8 cellular contexts compared by ENCODE assay signal in genomic region chr10:92573798-92574544, GRCh38. TPM values are rescaled to one million over a fixed set of nuclear protein-coding genes. Genes with fewer than 3 reads are reported as not detected.
A peak's percentile ranks its signal among the peaks of the same experiment; 100 is the strongest.
DNase-seq lines count a peak whose midpoint lies in the region; ATAC-seq and TF ChIP-seq lines count a peak whose summit lies in the region.

IDE (minus strand) TSS chr10:92574093; CDS start chr10:92574019, 74 bp downstream.

- H3K27me3 ChIP-seq in right atrium auricular region, result no peaks in the 10 kb centered on the region
- H3K27me3 ChIP-seq in vagina, result no peaks in the 10 kb centered on the region

- intact Hi-C loops in vagina (cut with DNase I), result loop anchor here (5.0 kb wide), 1 partner anchor 57 kb away; no protein-coding TSS in a partner anchor

- peak; percentile 86 for TF ChIP-seq CTCF in GM12873 (IDR thresholded peaks at IDR 0.05; ENCODE audit: insufficient read depth, low read depth, low read length, missing control alignments)
- TF ChIP-seq CTCF in right atrium auricular region (IDR thresholded peaks at IDR 0.05), result peak; percentile 61 to 89
- peak in 2 of 3 experiments; percentile 67 to 70 for TF ChIP-seq CTCF in vagina (IDR thresholded peaks at IDR 0.05)

- H3K4me3 Mint-ChIP-seq in T-helper 17 cell, result peak within 1 kb of the TSS; percentile 84

- H3K4me3 ChIP-seq in right atrium auricular region (peak within 1 kb of the TSS; percentile 83 to 95), vagina (peak within 1 kb of the TSS; percentile 81 to 87)

- H3K27ac ChIP-seq in angular gyrus (ENCODE audit: low read depth, low read length), result peak within 1 kb of the TSS; percentile 90
- H3K27ac ChIP-seq in right atrium auricular region, result peak within 1 kb of the TSS; percentile 91 to 93
- peak within 1 kb of the TSS; percentile 94 for H3K27ac ChIP-seq in vagina

- TF ChIP-seq POLR2A in vagina (IDR thresholded peaks at IDR 0.05), result no peak

- H3K36me3 ChIP-seq in right atrium auricular region (no peaks in the 10 kb centered on the region), vagina (no peaks in the 10 kb centered on the region)

- peaks cover 29% of the 10 kb centered on the region for H3K4me1 Mint-ChIP-seq in T-helper 17 cell

- DNase-seq in NCI-H1092 (lab: John Stamatoyannopoulos, UW), result peak; percentile 71
- peak; percentile 73 to 74 (median 73) for DNase-seq in T-helper 17 cell
- peak; percentile 86 for DNase-seq in right atrium auricular region (ENCODE audit: low spot score)
- DNase-seq in putamen (ENCODE audit: low spot score), result peak; percentile 81
- peak in 1 of 2 donors; percentile 88 for DNase-seq in vagina (ENCODE audit: extremely low spot score in 2 of 2)

- no peaks in the 10 kb centered on the region for H3K36me3 Mint-ChIP-seq in T-helper 17 cell (ENCODE audit: low read depth)

- ATAC-seq in HG02571 (IDR thresholded peaks at IDR 0.05; ENCODE audit: unreplicated experiment) (peak; percentile 69), T-helper 17 cell (peak; percentile 84)

- H3K9me3 ChIP-seq in T-helper 17 cell (ENCODE audit: control insufficient read depth, low read length, poor library complexity, severe bottlenecking) (no peaks in the 10 kb centered on the region), right atrium auricular region (no peaks in the 10 kb centered on the region), vagina (no peaks in the 10 kb centered on the region)

- no peaks in the 10 kb centered on the region for H3K27me3 Mint-ChIP-seq in T-helper 17 cell

- H3K27ac Mint-ChIP-seq in T-helper 17 cell, result peak within 1 kb of the TSS; percentile 90

- H3K4me1 ChIP-seq in right atrium auricular region (peaks cover 0 to 33% of the 10 kb centered on the region in 2 donors), vagina (peaks cover 48% of the 10 kb centered on the region)

RNA-seq across cellular contexts. Expression of gene IDE, which starts in this region (rescaled TPM):
- total RNA-seq in T-helper 17 cell, result 10 to 100 TPM; 28.0 to 32.4 TPM
- 10 to 100 TPM; 20.3 to 36.0 TPM for total RNA-seq in right atrium auricular region
- 22.3 TPM for total RNA-seq in vagina
